In the genomic region with DNA sequence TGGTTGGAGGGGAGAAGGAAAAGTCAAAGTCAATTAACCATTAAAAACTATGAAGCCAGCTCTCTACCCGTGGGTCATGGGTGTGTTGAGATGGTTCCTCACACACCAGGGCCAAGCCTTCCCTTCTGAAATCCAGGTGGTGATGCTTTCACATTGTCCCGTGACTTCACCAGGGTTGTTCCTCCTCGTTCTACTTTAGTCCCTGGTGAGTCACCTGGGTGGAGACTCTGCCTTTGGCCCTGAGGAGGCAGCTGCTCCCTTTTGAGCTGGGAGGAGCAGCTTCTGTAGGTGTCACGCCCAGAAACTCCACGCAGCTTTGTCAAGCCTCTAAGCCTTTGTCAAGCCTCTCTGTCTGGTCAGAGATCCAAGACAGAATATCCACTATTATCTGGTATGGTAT, we compare ENCODE assay signal across 13 cellular contexts.
A peak's percentile ranks its signal among the peaks of the same experiment; 100 is the strongest.
DNase-seq lines count a peak whose midpoint lies in the region; ATAC-seq, FAIRE-seq and TF ChIP-seq lines count a peak whose summit lies in the region.
"Had no signal": no experiment of that assay in that cellular context is flagged by ENCODE, and none has a peak within 500 bp of the region (broad histone marks: within the 10 kb centered on the region; RNA-seq: fewer than 3 reads in every experiment).

No MANE protein-coding gene starts in this region.

- H3K9me2 ChIP-seq in MM.1S (replicated peaks; ENCODE audit: insufficient read depth, low read length) = no peaks in the 10 kb centered on the region

- peak; percentile 72 for FAIRE-seq in GM12892 (lab: Jason Lieb, UNC)

- TF ChIP-seq CTCF in MM.1S (IDR thresholded peaks at IDR 0.05; ENCODE audit: low read length) = no peak
- no peak for TF ChIP-seq CTCF in nephron progenitor cell (IDR thresholded peaks at IDR 0.05)
- no peak for TF ChIP-seq CTCF in prostate gland (IDR thresholded peaks at IDR 0.05)

- no peak overlapping the region for H3K27ac Mint-ChIP-seq in nephron progenitor cell
- H3K27ac Mint-ChIP-seq: CD4-positive, CD25-positive, alpha-beta regulatory T cell; effector memory CD8-positive, alpha-beta T cell had no signal

- peak overlapping the region; percentile 26; the same call in 1 of the 2 replicates for H2AFZ ChIP-seq in MM.1S (ENCODE audit: low read length)

- no peaks in the 10 kb centered on the region for H3K36me3 Mint-ChIP-seq in nephron progenitor cell (ENCODE audit: low read depth)
- H3K36me3 Mint-ChIP-seq: CD4-positive, CD25-positive, alpha-beta regulatory T cell had no signal

- TF ChIP-seq POLR2A in GM12892 (IDR thresholded peaks at IDR 0.05; ENCODE audit: low read depth, low read length) = no peak
- no peak for TF ChIP-seq POLR2A in prostate gland (IDR thresholded peaks at IDR 0.05)

- no peaks in the 10 kb centered on the region for H3K79me2 ChIP-seq in MM.1S (ENCODE audit: low read length)

- ATAC-seq in HG02610 (IDR thresholded peaks at IDR 0.05; ENCODE audit: unreplicated experiment) = peak; percentile 59
- ATAC-seq in left colon = peak; percentile 100
- ATAC-seq: effector memory CD8-positive, alpha-beta T cell had no signal

- intact Hi-C loops in left colon (cut with DNase I, micrococcal nuclease) = no loop called here
- intact Hi-C loops in prostate gland (cut with DNase I) = no loop called here

- H3K4me1 ChIP-seq in MM.1S (ENCODE audit: low read length) = peaks cover 22% of the 10 kb centered on the region
- H3K4me1 ChIP-seq in prostate gland (replicated peaks) = no peaks in the 10 kb centered on the region
- H3K4me1 ChIP-seq: testis had no signal

- no peaks in the 10 kb centered on the region for H4K20me1 ChIP-seq in MM.1S (ENCODE audit: insufficient read depth, low read length)

- CTCF ChIA-PET in HEK293T (lab: Yijun Ruan, JAX) = no interaction called here

- H3K9ac ChIP-seq in MM.1S (ENCODE audit: low read length) = no peak overlapping the region

- H3K9me3 ChIP-seq in MM.1S (replicated peaks; ENCODE audit: insufficient read depth, low read length) (no peaks in the 10 kb centered on the region), prostate gland (no peaks in the 10 kb centered on the region)
- H3K9me3 ChIP-seq: testis had no signal

- H3K4me3 ChIP-seq in MM.1S (ENCODE audit: low read length) (no peak overlapping the region), prostate gland (no peak overlapping the region)
- H3K4me3 ChIP-seq: testis had no signal

- 64% methylated on average over 5 of the region's 5 CpGs for WGBS in prostate gland

- no peak overlapping the region for H3K4me3 Mint-ChIP-seq in nephron progenitor cell
- H3K4me3 Mint-ChIP-seq: CD4-positive, CD25-positive, alpha-beta regulatory T cell; effector memory CD8-positive, alpha-beta T cell had no signal

- no peaks in the 10 kb centered on the region for H3K27me3 Mint-ChIP-seq in nephron progenitor cell (ENCODE audit: low read depth, poor library complexity)
- H3K27me3 Mint-ChIP-seq: CD4-positive, CD25-positive, alpha-beta regulatory T cell; effector memory CD8-positive, alpha-beta T cell had no signal

- H3K27me3 ChIP-seq in MM.1S (replicated peaks; ENCODE audit: insufficient read depth, low read length) (no peaks in the 10 kb centered on the region), prostate gland (replicated peaks; ENCODE audit: insufficient read depth) (no peaks in the 10 kb centered on the region)
- H3K27me3 ChIP-seq: testis had no signal

- H3K4me1 Mint-ChIP-seq in nephron progenitor cell = peaks cover 1% of the 10 kb centered on the region
- H3K4me1 Mint-ChIP-seq: CD4-positive, CD25-positive, alpha-beta regulatory T cell had no signal

- H3K9me3 Mint-ChIP-seq in nephron progenitor cell = peaks cover 10% of the 10 kb centered on the region

- no peak for DNase-seq in GM12892 (ENCODE audit: insufficient read length)
- peak; percentile 66 for DNase-seq in MM.1S
- peak; percentile 61 to 79 for DNase-seq in left colon
- no peak for DNase-seq in HEK293T (ENCODE audit: extremely low spot score)
- DNase-seq in nephron progenitor cell = no peak
- no peak for DNase-seq in NCI-H748 treated with DMSO at 0.1 percent for 48 hours (lab: John Stamatoyannopoulos, UW)
- DNase-seq in prostate gland (ENCODE audit: low spot score) = no peak
- DNase-seq: CD4-positive, CD25-positive, alpha-beta regulatory T cell; effector memory CD8-positive, alpha-beta T cell; NCI-H510A treated with DMSO at 0.1 percent for 48 hours; stimulated activated CD4-positive, alpha-beta T cell treated with anti-CD3 and anti-CD28 coated beads, Interleukin-2, amount 100 ng/mL, for 48 hours; testis had no signal

- peak overlapping the region; percentile 57 for H3K27ac ChIP-seq in MM.1S (ENCODE audit: low read length)
- no peak overlapping the region for H3K27ac ChIP-seq in prostate gland
- H3K27ac ChIP-seq: testis had no signal

- POLR2A ChIA-PET in HEK293T (lab: Yijun Ruan, JAX) = no interaction called here

- H3F3A ChIP-seq in MM.1S (ENCODE audit: insufficient read depth, low read length) = peaks cover 10% of the 10 kb centered on the region; the same call in 1 of the 2 replicates

- peak overlapping the region; percentile 55 for H3K4me2 ChIP-seq in MM.1S (ENCODE audit: low read depth, low read length)

- H3K36me3 ChIP-seq in MM.1S (replicated peaks; ENCODE audit: insufficient read depth, low read length) (no peaks in the 10 kb centered on the region), prostate gland (no peaks in the 10 kb centered on the region)

TF ChIP-seq in HEK293T, 16 proteins besides CTCF, POLR2A, EP300 and RAD21:
- TF ChIP-seq L3MBTL2 (conservative IDR thresholded peaks at IDR 0.05) (no peak), TARDBP (IDR thresholded peaks at IDR 0.05) (no peak), SUZ12 (IDR thresholded peaks at IDR 0.05) (no peak), ZNF384 (IDR thresholded peaks at IDR 0.05) (no peak), FOXA1 (IDR thresholded peaks at IDR 0.05) (no peak)
- TF ChIP-seq, protein P1, sequence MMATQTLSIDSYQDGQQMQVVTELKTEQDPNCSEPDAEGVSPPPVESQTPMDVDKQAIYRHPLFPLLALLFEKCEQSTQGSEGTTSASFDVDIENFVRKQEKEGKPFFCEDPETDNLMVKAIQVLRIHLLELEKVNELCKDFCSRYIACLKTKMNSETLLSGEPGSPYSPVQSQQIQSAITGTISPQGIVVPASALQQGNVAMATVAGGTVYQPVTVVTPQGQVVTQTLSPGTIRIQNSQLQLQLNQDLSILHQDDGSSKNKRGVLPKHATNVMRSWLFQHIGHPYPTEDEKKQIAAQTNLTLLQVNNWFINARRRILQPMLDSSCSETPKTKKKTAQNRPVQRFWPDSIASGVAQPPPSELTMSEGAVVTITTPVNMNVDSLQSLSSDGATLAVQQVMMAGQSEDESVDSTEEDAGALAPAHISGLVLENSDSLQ (IDR thresholded peaks at IDR 0.05) = no peak

Comparison
In these comparisons a context has a peak if more than half of its experiments do, and no peak if none do; other contexts are left out.
1. DNase-seq: peak in MM.1S (single experiment) and left colon (2 of 2); none in GM12892 (single experiment), HEK293T (single experiment), nephron progenitor cell (single experiment), NCI-H748 treated with DMSO at 0.1 percent for 48 hours (single experiment) and prostate gland (single experiment).